In the genomic region with DNA sequence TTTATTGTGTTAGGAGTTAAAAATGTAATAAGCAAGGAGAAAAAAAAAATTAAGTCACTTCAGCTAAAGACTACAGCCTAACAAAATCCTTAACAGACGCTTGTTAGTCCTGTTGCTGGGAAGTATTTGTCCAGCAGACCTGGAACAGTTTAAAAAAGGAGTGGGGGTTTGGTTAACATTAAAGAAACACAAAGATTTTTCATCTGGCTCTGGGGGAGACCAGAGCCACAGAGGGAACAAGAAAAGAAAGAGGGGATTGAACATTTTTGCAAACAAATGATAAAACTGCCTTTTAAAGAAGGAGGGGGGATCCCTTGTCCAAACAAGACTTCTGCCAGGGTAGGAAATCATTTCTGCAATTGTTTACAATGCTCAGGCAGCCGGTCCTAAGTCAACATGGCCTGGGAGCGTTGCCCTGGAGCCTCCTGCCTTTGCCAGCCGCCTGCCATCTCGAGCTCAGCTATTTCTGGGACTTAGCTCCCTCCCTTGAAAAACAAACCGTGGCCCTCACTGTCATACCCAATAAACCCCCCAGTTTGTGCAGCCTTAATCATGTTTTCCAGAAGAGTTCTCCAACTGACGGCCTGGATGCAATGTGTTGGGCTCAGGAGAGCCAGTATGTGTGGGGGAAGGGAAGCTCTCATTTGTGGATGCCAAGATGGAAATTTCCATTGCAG, we compare ENCODE assay signal across 1 cellular context.
TF ChIP-seq lines count a peak whose summit lies in the region.

No MANE protein-coding gene starts in this region.

TF ChIP-seq in HepG2, 621 proteins besides CTCF, POLR2A, EP300 and RAD21 (continued from another document and continues in another):
- TF ChIP-seq, protein P1, sequence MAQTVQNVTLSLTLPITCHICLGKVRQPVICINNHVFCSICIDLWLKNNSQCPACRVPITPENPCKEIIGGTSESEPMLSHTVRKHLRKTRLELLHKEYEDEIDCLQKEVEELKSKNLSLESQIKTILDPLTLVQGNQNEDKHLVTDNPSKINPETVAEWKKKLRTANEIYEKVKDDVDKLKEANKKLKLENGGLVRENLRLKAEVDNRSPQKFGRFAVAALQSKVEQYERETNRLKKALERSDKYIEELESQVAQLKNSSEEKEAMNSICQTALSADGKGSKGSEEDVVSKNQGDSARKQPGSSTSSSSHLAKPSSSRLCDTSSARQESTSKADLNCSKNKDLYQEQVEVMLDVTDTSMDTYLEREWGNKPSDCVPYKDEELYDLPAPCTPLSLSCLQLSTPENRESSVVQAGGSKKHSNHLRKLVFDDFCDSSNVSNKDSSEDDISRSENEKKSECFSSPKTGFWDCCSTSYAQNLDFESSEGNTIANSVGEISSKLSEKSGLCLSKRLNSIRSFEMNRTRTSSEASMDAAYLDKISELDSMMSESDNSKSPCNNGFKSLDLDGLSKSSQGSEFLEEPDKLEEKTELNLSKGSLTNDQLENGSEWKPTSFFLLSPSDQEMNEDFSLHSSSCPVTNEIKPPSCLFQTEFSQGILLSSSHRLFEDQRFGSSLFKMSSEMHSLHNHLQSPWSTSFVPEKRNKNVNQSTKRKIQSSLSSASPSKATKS (CRISPR knock-in tag; IDR thresholded peaks at IDR 0.05) = peak; percentile 87; the same call in 1 of the 2 replicates
- TF ChIP-seq BCL6 (CRISPR knock-in tag; IDR thresholded peaks at IDR 0.05) = peak; percentile 87; the same call in 1 of the 2 replicates
- TF ChIP-seq ZNF350 (CRISPR knock-in tag; IDR thresholded peaks at IDR 0.05; ENCODE audit: borderline replicate concordance, low read depth) = peak; percentile 60; the same call in 1 of the 2 replicates
- TF ChIP-seq GTF2F1 (IDR thresholded peaks at IDR 0.05; ENCODE audit: low read length) = no peak
- TF ChIP-seq GATA4 (IDR thresholded peaks at IDR 0.05; ENCODE audit: borderline replicate concordance, low read depth) = peak; percentile 62; the same call in 1 of the 2 replicates
- TF ChIP-seq, protein P2, sequence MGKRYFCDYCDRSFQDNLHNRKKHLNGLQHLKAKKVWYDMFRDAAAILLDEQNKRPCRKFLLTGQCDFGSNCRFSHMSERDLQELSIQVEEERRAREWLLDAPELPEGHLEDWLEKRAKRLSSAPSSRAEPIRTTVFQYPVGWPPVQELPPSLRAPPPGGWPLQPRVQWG (CRISPR knock-in tag; IDR thresholded peaks at IDR 0.05; ENCODE audit: borderline replicate concordance, low read depth) = no peak
- TF ChIP-seq, protein P3, sequence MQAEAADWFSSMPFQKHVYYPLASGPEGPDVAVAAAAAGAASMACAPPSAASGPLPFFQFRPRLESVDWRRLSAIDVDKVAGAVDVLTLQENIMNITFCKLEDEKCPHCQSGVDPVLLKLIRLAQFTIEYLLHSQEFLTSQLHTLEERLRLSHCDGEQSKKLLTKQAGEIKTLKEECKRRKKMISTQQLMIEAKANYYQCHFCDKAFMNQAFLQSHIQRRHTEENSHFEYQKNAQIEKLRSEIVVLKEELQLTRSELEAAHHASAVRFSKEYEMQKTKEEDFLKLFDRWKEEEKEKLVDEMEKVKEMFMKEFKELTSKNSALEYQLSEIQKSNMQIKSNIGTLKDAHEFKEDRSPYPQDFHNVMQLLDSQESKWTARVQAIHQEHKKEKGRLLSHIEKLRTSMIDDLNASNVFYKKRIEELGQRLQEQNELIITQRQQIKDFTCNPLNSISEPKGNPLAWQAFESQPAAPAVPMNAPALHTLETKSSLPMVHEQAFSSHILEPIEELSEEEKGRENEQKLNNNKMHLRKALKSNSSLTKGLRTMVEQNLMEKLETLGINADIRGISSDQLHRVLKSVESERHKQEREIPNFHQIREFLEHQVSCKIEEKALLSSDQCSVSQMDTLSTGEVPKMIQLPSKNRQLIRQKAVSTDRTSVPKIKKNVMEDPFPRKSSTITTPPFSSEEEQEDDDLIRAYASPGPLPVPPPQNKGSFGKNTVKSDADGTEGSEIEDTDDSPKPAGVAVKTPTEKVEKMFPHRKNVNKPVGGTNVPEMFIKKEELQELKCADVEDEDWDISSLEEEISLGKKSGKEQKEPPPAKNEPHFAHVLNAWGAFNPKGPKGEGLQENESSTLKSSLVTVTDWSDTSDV (CRISPR knock-in tag; IDR thresholded peaks at IDR 0.05) = no peak
- TF ChIP-seq TEAD3 (CRISPR knock-in tag; optimal IDR thresholded peaks at IDR 0.05; ENCODE audit: borderline replicate concordance) = peak; percentile 60
- peak; percentile 53; the same call in 1 of the 2 replicates for TF ChIP-seq TSC22D2 (CRISPR knock-in tag; IDR thresholded peaks at IDR 0.05; ENCODE audit: borderline replicate concordance)
- no peak for TF ChIP-seq MLLT10 (CRISPR knock-in tag; IDR thresholded peaks at IDR 0.05)
- peak; percentile 44 for TF ChIP-seq GABPB1 (CRISPR knock-in tag; IDR thresholded peaks at IDR 0.05)
- TF ChIP-seq, protein P4, sequence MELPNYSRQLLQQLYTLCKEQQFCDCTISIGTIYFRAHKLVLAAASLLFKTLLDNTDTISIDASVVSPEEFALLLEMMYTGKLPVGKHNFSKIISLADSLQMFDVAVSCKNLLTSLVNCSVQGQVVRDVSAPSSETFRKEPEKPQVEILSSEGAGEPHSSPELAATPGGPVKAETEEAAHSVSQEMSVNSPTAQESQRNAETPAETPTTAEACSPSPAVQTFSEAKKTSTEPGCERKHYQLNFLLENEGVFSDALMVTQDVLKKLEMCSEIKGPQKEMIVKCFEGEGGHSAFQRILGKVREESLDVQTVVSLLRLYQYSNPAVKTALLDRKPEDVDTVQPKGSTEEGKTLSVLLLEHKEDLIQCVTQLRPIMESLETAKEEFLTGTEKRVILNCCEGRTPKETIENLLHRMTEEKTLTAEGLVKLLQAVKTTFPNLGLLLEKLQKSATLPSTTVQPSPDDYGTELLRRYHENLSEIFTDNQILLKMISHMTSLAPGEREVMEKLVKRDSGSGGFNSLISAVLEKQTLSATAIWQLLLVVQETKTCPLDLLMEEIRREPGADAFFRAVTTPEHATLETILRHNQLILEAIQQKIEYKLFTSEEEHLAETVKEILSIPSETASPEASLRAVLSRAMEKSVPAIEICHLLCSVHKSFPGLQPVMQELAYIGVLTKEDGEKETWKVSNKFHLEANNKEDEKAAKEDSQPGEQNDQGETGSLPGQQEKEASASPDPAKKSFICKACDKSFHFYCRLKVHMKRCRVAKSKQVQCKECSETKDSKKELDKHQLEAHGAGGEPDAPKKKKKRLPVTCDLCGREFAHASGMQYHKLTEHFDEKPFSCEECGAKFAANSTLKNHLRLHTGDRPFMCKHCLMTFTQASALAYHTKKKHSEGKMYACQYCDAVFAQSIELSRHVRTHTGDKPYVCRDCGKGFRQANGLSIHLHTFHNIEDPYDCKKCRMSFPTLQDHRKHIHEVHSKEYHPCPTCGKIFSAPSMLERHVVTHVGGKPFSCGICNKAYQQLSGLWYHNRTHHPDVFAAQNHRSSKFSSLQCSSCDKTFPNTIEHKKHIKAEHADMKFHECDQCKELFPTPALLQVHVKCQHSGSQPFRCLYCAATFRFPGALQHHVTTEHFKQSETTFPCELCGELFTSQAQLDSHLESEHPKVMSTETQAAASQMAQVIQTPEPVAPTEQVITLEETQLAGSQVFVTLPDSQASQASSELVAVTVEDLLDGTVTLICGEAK (IDR thresholded peaks at IDR 0.05) = no peak
- TF ChIP-seq, protein P4 (CRISPR knock-in tag; IDR thresholded peaks at IDR 0.05) = peak; percentile 60
- TF ChIP-seq PITX1 (CRISPR knock-in tag; IDR thresholded peaks at IDR 0.05) = peak; percentile 91
- TF ChIP-seq ZNF598 (CRISPR knock-in tag; IDR thresholded peaks at IDR 0.05; ENCODE audit: borderline replicate concordance) = no peak
- TF ChIP-seq SIX1 (CRISPR knock-in tag; IDR thresholded peaks at IDR 0.05; ENCODE audit: borderline replicate concordance) = peak; percentile 44; the same call in 1 of the 2 replicates
- TF ChIP-seq, protein P5, sequence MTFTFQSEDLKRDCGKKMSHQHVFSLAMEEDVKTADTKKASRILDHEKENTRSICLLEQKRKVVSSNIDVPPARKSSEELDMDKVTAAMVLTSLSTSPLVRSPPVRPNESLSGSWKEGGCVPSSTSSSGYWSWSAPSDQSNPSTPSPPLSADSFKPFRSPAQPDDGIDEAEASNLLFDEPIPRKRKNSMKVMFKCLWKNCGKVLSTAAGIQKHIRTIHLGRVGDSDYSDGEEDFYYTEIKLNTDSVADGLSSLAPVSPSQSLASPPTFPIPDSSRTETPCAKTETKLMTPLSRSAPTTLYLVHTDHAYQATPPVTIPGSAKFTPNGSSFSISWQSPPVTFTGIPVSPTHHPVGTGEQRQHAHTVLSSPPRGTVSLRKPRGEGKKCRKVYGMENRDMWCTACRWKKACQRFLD (CRISPR knock-in tag; IDR thresholded peaks at IDR 0.05; ENCODE audit: borderline replicate concordance) = no peak
- TF ChIP-seq ELF3 (CRISPR knock-in tag; IDR thresholded peaks at IDR 0.05) = peak; percentile 76
- TF ChIP-seq, protein P6, sequence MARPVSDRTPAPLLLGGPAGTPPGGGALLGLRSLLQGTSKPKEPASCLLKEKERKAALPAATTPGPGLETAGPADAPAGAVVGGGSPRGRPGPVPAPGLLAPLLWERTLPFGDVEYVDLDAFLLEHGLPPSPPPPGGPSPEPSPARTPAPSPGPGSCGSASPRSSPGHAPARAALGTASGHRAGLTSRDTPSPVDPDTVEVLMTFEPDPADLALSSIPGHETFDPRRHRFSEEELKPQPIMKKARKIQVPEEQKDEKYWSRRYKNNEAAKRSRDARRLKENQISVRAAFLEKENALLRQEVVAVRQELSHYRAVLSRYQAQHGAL (CRISPR knock-in tag; IDR thresholded peaks at IDR 0.05; ENCODE audit: not compliant biosample characterization) = no peak
- peak; percentile 33; the same call in 1 of the 2 replicates for TF ChIP-seq JUNB (CRISPR knock-in tag; IDR thresholded peaks at IDR 0.05; ENCODE audit: borderline replicate concordance)
- TF ChIP-seq CBX2 (IDR thresholded peaks at IDR 0.05; ENCODE audit: low read depth, low read length) = no peak
- no peak for TF ChIP-seq CBX2 (CRISPR knock-in tag; IDR thresholded peaks at IDR 0.05; ENCODE audit: low read depth)
- no peak for TF ChIP-seq NR1H2 (CRISPR knock-in tag; IDR thresholded peaks at IDR 0.05; ENCODE audit: borderline replicate concordance, low read depth)
- TF ChIP-seq, protein P7, sequence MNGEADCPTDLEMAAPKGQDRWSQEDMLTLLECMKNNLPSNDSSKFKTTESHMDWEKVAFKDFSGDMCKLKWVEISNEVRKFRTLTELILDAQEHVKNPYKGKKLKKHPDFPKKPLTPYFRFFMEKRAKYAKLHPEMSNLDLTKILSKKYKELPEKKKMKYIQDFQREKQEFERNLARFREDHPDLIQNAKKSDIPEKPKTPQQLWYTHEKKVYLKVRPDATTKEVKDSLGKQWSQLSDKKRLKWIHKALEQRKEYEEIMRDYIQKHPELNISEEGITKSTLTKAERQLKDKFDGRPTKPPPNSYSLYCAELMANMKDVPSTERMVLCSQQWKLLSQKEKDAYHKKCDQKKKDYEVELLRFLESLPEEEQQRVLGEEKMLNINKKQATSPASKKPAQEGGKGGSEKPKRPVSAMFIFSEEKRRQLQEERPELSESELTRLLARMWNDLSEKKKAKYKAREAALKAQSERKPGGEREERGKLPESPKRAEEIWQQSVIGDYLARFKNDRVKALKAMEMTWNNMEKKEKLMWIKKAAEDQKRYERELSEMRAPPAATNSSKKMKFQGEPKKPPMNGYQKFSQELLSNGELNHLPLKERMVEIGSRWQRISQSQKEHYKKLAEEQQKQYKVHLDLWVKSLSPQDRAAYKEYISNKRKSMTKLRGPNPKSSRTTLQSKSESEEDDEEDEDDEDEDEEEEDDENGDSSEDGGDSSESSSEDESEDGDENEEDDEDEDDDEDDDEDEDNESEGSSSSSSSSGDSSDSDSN (CRISPR knock-in tag; IDR thresholded peaks at IDR 0.05) = peak; percentile 78
- TF ChIP-seq KLF16 (CRISPR knock-in tag; IDR thresholded peaks at IDR 0.05) = peak in 1 of 2 experiments; percentile 49; a peak in 1 of 4 replicates
- TF ChIP-seq, protein P8, sequence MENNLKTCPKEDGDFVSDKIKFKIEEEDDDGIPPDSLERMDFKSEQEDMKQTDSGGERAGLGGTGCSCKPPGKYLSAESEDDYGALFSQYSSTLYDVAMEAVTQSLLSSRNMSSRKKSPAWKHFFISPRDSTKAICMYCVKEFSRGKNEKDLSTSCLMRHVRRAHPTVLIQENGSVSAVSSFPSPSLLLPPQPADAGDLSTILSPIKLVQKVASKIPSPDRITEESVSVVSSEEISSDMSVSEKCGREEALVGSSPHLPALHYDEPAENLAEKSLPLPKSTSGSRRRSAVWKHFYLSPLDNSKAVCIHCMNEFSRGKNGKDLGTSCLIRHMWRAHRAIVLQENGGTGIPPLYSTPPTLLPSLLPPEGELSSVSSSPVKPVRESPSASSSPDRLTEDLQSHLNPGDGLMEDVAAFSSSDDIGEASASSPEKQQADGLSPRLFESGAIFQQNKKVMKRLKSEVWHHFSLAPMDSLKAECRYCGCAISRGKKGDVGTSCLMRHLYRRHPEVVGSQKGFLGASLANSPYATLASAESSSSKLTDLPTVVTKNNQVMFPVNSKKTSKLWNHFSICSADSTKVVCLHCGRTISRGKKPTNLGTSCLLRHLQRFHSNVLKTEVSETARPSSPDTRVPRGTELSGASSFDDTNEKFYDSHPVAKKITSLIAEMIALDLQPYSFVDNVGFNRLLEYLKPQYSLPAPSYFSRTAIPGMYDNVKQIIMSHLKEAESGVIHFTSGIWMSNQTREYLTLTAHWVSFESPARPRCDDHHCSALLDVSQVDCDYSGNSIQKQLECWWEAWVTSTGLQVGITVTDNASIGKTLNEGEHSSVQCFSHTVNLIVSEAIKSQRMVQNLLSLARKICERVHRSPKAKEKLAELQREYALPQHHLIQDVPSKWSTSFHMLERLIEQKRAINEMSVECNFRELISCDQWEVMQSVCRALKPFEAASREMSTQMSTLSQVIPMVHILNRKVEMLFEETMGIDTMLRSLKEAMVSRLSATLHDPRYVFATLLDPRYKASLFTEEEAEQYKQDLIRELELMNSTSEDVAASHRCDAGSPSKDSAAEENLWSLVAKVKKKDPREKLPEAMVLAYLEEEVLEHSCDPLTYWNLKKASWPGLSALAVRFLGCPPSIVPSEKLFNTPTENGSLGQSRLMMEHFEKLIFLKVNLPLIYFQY (CRISPR knock-in tag; IDR thresholded peaks at IDR 0.05; ENCODE audit: borderline replicate concordance) = peak; percentile 26; the same call in 1 of the 2 replicates
- peak; percentile 91 for TF ChIP-seq RARA (CRISPR knock-in tag; IDR thresholded peaks at IDR 0.05)
- peak; percentile 92 for TF ChIP-seq ZNF644 (CRISPR knock-in tag; IDR thresholded peaks at IDR 0.05; ENCODE audit: low read depth)
